ENCODE assay signal across 8 cellular contexts in the genomic region with DNA sequence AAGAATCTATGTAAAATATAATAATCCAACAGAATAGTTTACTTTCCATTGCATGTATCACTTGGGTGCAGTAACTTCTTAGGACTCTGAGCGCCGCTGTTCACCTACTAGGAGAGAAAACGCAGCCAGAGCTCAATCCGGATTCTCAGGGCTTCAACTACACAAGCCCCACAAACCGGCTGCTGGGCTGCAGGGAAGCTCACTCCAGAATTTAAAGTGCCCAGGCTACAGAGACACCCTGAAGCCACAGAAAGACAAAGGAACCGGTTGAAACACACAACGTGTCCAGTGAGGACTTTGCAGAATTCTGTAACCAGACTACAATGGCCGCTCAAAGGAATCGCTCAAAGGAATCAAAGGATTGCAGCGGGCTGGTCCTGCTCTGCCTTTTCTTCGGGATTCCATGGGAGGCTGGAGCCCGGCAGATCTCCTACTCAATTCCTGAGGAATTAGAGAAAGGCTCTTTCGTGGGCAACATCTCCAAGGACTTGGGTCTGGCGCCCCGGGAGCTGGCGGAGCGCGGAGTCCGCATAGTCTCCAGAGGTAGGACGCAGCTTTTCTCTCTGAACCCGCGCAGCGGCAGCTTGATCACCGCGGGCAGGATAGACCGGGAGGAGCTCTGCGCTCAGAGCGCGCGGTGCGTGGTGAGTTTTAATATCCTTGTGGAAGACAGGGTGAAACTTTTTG. TPM values are rescaled to one million over a fixed set of nuclear protein-coding genes. Genes with fewer than 3 reads are reported as not detected.
DNase-seq lines count a peak whose midpoint lies in the region; ATAC-seq, FAIRE-seq and TF ChIP-seq lines count a peak whose summit lies in the region.

A gene (plus strand): TSS at position 135 of the 687 bp plus-strand sequence. CDS start 189 bp downstream, at position 324.

- H3K4me3 Mint-ChIP-seq in CD8-positive, alpha-beta T cell, result peak within 1 kb of the TSS; percentile 83

- CTCF ChIA-PET in CD8-positive, alpha-beta T cell (lab: Charles Lee), result interaction anchor here (0.7 to 2.0 kb wide), 13 partner anchors 10 to 154 kb away, joined by 3 to 10 read pairs (median 4); a partner anchor contains a TSS
- CTCF ChIA-PET in K562 (lab: Yijun Ruan, JAX; ENCODE audit: low intra/inter-chr PET ratio), result interaction anchor here (0.5 to 1.5 kb wide), 6 partner anchors 8 to 401 kb away, joined by 3 to 4 read pairs (median 3); a partner anchor contains a TSS

- peaks cover 3% of the 10 kb centered on the region for H3K36me3 Mint-ChIP-seq in CD8-positive, alpha-beta T cell

- peaks cover 4% of the 10 kb centered on the region for H3K4me1 ChIP-seq in CD8-positive, alpha-beta T cell (ENCODE audit: insufficient read depth, low read length)
- H3K4me1 ChIP-seq in K562 (replicated peaks in 1 of 2; ENCODE audit: control insufficient read depth in 2 of 2, insufficient read depth in 2 of 2, low read length in 2 of 2), result peaks cover 0 to 27% of the 10 kb centered on the region in 2 experiments; a peak in 2 of 5 replicates
- no peaks in the 10 kb centered on the region for H3K4me1 ChIP-seq in iPS-15b (ENCODE audit: control insufficient read depth, insufficient read depth, low read length)
- H3K4me1 ChIP-seq in skeletal muscle tissue (ENCODE audit: control insufficient read depth in 3 of 3, insufficient read depth in 3 of 3, low read length in 3 of 3), result peaks cover 0 to 13% (median 6%) of the 10 kb centered on the region in 3 donors

- peak; percentile 34 to 66 for TF ChIP-seq RAD21 in K562 (CRISPR knock-in tag; conservative IDR thresholded peaks at IDR 0.05 in 1 of 2, IDR thresholded peaks at IDR 0.05 in 1 of 2)

- H3K4me3 ChIP-seq in CD8-positive, alpha-beta T cell (ENCODE audit: low read depth, low read length), result peak within 1 kb of the TSS; percentile 61
- H3K4me3 ChIP-seq in K562, result peak within 1 kb of the TSS; percentile 21
- H3K4me3 ChIP-seq in iPS-15b (ENCODE audit: low read depth, low read length), result peak within 1 kb of the TSS; percentile 59
- H3K4me3 ChIP-seq in skeletal muscle tissue (ENCODE audit: low read length in 3 of 3), result peak within 1 kb of the TSS; percentile 67 to 73 (median 70)

- no TSS peak for BruUV-seq in K562 (replicated peaks; lab: Mats Ljungman, UMichigan)

- H3K27ac ChIP-seq in CD8-positive, alpha-beta T cell (ENCODE audit: low read depth, low read length), result no peak within 1 kb of the TSS
- H3K27ac ChIP-seq in K562 (ENCODE audit: extremely low read depth, low read depth, low read length) (no peak within 1 kb of the TSS), skeletal muscle tissue (ENCODE audit: low read depth, low read length) (no peak within 1 kb of the TSS)

- H3K79me2 ChIP-seq in K562 (ENCODE audit: control insufficient read depth, insufficient read depth, low read length), result no peaks in the 10 kb centered on the region

- peak in 6 of 7 experiments; percentile 18 to 58 (median 44) for DNase-seq in CD8-positive, alpha-beta T cell
- peak; percentile 75 for DNase-seq in SKM-1 treated with dmso at 0.1 percent for 144 hours (lab: John Stamatoyannopoulos, UW; ENCODE audit: unreplicated experiment)
- DNase-seq in K562 (ENCODE audit: extremely low read depth in 1 of 4, low spot score in 3 of 4), result peak; percentile 49 to 61 (median 54)

- H3K27me3 ChIP-seq in CD8-positive, alpha-beta T cell (ENCODE audit: insufficient read depth, low read length), result peaks cover 26% of the 10 kb centered on the region
- peaks cover 7 to 33% of the 10 kb centered on the region in 2 experiments; a peak in 4 of 5 replicates for H3K27me3 ChIP-seq in K562 (ENCODE audit: control insufficient read depth in 2 of 2, insufficient read depth in 2 of 2, low read length in 2 of 2)
- peaks cover 15% of the 10 kb centered on the region for H3K27me3 ChIP-seq in iPS-15b (ENCODE audit: control insufficient read depth, insufficient read depth, low read length)
- peaks cover 0 to 7% (median 6%) of the 10 kb centered on the region in 3 donors for H3K27me3 ChIP-seq in skeletal muscle tissue (ENCODE audit: control insufficient read depth in 3 of 3, insufficient read depth in 3 of 3, low read length in 3 of 3)

- peaks cover 18% of the 10 kb centered on the region for H3K4me1 Mint-ChIP-seq in CD8-positive, alpha-beta T cell (ENCODE audit: low read depth)

- peak within 1 kb of the TSS; percentile 59 for H3K4me2 ChIP-seq in K562 (ENCODE audit: insufficient read depth, low read length)

- no peaks in the 10 kb centered on the region for H3K36me3 ChIP-seq in CD8-positive, alpha-beta T cell (ENCODE audit: insufficient read depth, low read length)
- H3K36me3 ChIP-seq in K562 (ENCODE audit: control insufficient read depth, insufficient read depth, low read length) (no peaks in the 10 kb centered on the region), iPS-15b (ENCODE audit: control insufficient read depth, insufficient read depth, low read length) (no peaks in the 10 kb centered on the region), skeletal muscle tissue (ENCODE audit: control insufficient read depth in 3 of 3, insufficient read depth in 3 of 3, low read length in 3 of 3) (peaks cover 2 to 20% (median 4%) of the 10 kb centered on the region in 3 donors)

- no peaks in the 10 kb centered on the region for H4K20me1 ChIP-seq in K562 (replicated peaks; ENCODE audit: control insufficient read depth, insufficient read depth, low read length)

- no peak for TF ChIP-seq POLR2A in K562 (conservative IDR thresholded peaks at IDR 0.05)

- 17% methylated on average over 25 of the region's 31 CpGs for WGBS in K562 (ENCODE audit: insufficient coverage, low coverage, missing lambda C conversion rate)

- POLR2A ChIA-PET in CD8-positive, alpha-beta T cell (lab: Charles Lee), result no interaction called here
- POLR2A ChIA-PET in K562 (lab: Yijun Ruan, JAX), result interaction anchor here (0.8 to 1.9 kb wide), 3 partner anchors 9 to 263 kb away, joined by 4 to 7 read pairs (median 4); a partner anchor contains a TSS

- TF ChIP-seq EP300 in K562 (IDR thresholded peaks at IDR 0.05; ENCODE audit: low read length), result no peak

- TF ChIP-seq CTCF in CD8-positive, alpha-beta T cell (IDR thresholded peaks at IDR 0.05), result peak; percentile 82
- TF ChIP-seq CTCF in K562 (IDR thresholded peaks at IDR 0.05 in 2 of 3, conservative IDR thresholded peaks at IDR 0.05 in 1 of 3; ENCODE audit: insufficient read depth in 2 of 3, low read depth in 1 of 3, low read length in 3 of 3), result peak; percentile 66 to 78 (median 72)

- H3K9me3 Mint-ChIP-seq in CD8-positive, alpha-beta T cell, result peaks cover 20% of the 10 kb centered on the region

- H3K27me3 Mint-ChIP-seq in CD8-positive, alpha-beta T cell (ENCODE audit: low read depth), result peaks cover 70% of the 10 kb centered on the region

- ATAC-seq in CD8-positive, alpha-beta T cell, result peak; percentile 74
- peak; percentile 54 for ATAC-seq in GM19452 (IDR thresholded peaks at IDR 0.05; ENCODE audit: unreplicated experiment)
- peak; percentile 76 for ATAC-seq in HG03520 (IDR thresholded peaks at IDR 0.05; ENCODE audit: unreplicated experiment)
- peak; percentile 91 for ATAC-seq in K562
- no peak for ATAC-seq in HG03097 (IDR thresholded peaks at IDR 0.05; ENCODE audit: low FRiP score, unreplicated experiment)

- in situ Hi-C loops in K562 (cut with MboI), result no loop called here

- H3K27ac Mint-ChIP-seq in CD8-positive, alpha-beta T cell, result no peak within 1 kb of the TSS

- FAIRE-seq in K562 (lab: Jason Lieb, UNC), result peak; percentile 70

- no peaks in the 10 kb centered on the region for H3K9me3 ChIP-seq in CD8-positive, alpha-beta T cell (ENCODE audit: low read length)
- H3K9me3 ChIP-seq in K562 (replicated peaks; ENCODE audit: control insufficient read depth, insufficient read depth, low read depth, low read length) (no peaks in the 10 kb centered on the region; the same call in 1 of the 2 replicates), iPS-15b (ENCODE audit: control insufficient read depth, insufficient read depth, low read length) (no peaks in the 10 kb centered on the region), skeletal muscle tissue (ENCODE audit: control insufficient read depth in 3 of 3, low read length in 3 of 3) (peaks cover 10 to 25% (median 16%) of the 10 kb centered on the region in 3 donors)

- intact Hi-C loops in CD8-positive, alpha-beta T cell (cut with DNase I, micrococcal nuclease), result loop anchor here (1.0 to 10.0 kb wide), 8 partner anchors 88 to 214 kb away; a partner anchor contains a TSS
- intact Hi-C loops in K562 (cut with micrococcal nuclease), result loop anchor here (5.0 kb wide), 1 partner anchor 109 kb away; no protein-coding TSS in a partner anchor

- peak within 1 kb of the TSS; percentile 69 for H2AFZ ChIP-seq in K562 (ENCODE audit: low read depth, low read length)

- H3K9me1 ChIP-seq in K562 (ENCODE audit: control insufficient read depth, insufficient read depth, low read length), result no peaks in the 10 kb centered on the region

- peak within 1 kb of the TSS in 1 of 2 experiments; percentile 48; a peak in 2 of 4 replicates for H3K9ac ChIP-seq in K562 (ENCODE audit: insufficient read depth in 1 of 2, low read depth in 2 of 2, low read length in 2 of 2)
- peak within 1 kb of the TSS; percentile 28 for H3K9ac ChIP-seq in iPS-15b (ENCODE audit: low read depth, low read length)
- H3K9ac ChIP-seq in skeletal muscle tissue (ENCODE audit: low read depth in 1 of 3, low read length in 3 of 3), result peak within 1 kb of the TSS; percentile 36 to 83 (median 43)

RNA-seq across cellular contexts. Expression of the gene that starts here (rescaled TPM):
- under 1 TPM in 1 of 2 experiments, not detected in 1; 0.08 TPM for total RNA-seq in CD8-positive, alpha-beta T cell
- 0.21 and 0.33 TPM in 2 replicates for total RNA-seq in K562 (2011; cell fraction: chromatin; rRNA removed; ENCODE audit: low replicate concordance)
- total RNA-seq in K562 (2011; cell fraction: nucleolus; rRNA removed), result 0.13 and 0.17 TPM in 2 replicates
- 0.15 TPM in 2 replicates for total RNA-seq in K562 (2011; cell fraction: nucleoplasm; rRNA removed)
- total RNA-seq in K562 (2014; rRNA removed) (0.04 and 0.05 TPM in 2 replicates), K562 (2014; rRNA removed; fragmentation: Illumina TruSeq; extraction: Trizol) (0.06 and 0.07 TPM in 2 replicates), K562 (2015; rRNA removed; fragmentation: Illumina TruSeq; extraction: Trizol) (0.08 and 0.11 TPM in 2 replicates), K562 (2021) (0.07 and 0.13 TPM in 2 replicates), skeletal muscle tissue (4.2 TPM)
- polyA plus RNA-seq in K562 (2011; rRNA removed) (0.03 TPM in 1 of 2 replicates, not detected in the other), K562 (2014; fragmentation: Illumina TruSeq; extraction: Trizol) (0.06 TPM in 1 of 2 replicates, not detected in the other), K562 (2014; fragmentation: Nextera tagmentation; extraction: Ambion mirVana) (under 1 TPM; 0.01 to 0.04 TPM), K562 (2014; rRNA removed) (0.01 TPM in 1 of 2 replicates, not detected in the other)
- 0.03 TPM in 1 of 2 replicates, not detected in the other for polyA plus RNA-seq in K562 (2011; cell fraction: cytosol; rRNA removed)
- 0.06 and 0.17 TPM in 2 replicates for polyA plus RNA-seq in K562 (2011; cell fraction: nucleus; rRNA removed)
- polyA plus RNA-seq in K562 (2012), result 0.05 and 0.15 TPM in 2 replicates
- polyA minus RNA-seq in K562 (2011; rRNA and poly(A)+ RNA removed), result 0.14 TPM in 1 of 2 replicates, not detected in the other
- polyA minus RNA-seq in K562 (2011; cell fraction: cytosol; rRNA and poly(A)+ RNA removed), result not detected in 2 replicates
- 0.13 TPM in 1 of 2 replicates, not detected in the other for polyA minus RNA-seq in K562 (2011; cell fraction: nucleus; rRNA and poly(A)+ RNA removed)

Comparison
In these comparisons a context has a peak if more than half of its experiments do, and no peak if none do; other contexts are left out.
1. Peak in DNase-seq, ATAC-seq and H3K4me3 ChIP-seq in CD8-positive, alpha-beta T cell; RNA of the gene not detected or under 1 TPM.
2. Peak in DNase-seq, ATAC-seq, H3K4me3 ChIP-seq and H3K4me2 ChIP-seq in K562; RNA of the gene not detected or under 1 TPM.